In the genomic region with DNA sequence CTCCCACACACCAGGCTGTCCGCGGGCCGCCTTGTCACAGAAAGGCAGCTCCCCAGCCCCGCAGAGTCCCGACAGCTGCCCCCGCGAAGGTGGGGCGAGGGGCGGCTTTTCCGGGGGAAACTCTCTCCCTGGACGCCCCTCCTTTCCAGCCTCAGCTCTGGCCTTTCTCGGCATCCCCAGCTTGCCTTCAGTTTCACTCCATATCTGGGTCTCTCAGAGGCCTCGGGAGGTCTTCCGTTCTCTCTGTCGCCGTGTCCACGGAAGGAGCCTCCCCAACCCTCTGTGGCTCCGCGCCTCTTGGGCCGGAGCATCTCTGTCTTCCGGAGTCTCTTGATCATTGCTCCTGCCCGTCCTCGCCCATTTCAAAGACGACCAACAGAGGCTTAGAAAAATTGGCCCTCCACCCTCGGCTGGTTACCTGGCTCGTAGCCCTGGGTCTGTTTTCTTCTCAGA, we compare ENCODE assay signal across 8 cellular contexts.
DNase-seq lines count a peak whose midpoint lies in the region; TF ChIP-seq lines count a peak whose summit lies in the region.

No MANE protein-coding gene starts in this region.

- H3K36me3 Mint-ChIP-seq in activated T-cell treated with anti-CD3 and anti-CD28 coated beads, Interleukin-2, amount 50 U/mL, for 24 hours (ENCODE audit: low read depth): no peaks in the 10 kb centered on the region

- no peak for DNase-seq in activated T-cell treated with anti-CD3 and anti-CD28 coated beads, Interleukin-2, amount 50 U/mL, for 24 hours
- no peak for DNase-seq in activated T-cell treated with anti-CD3 and anti-CD28 coated beads, Interleukin-2, amount 50 U/mL, for 1 hour
- peak in 1 of 2 donors; percentile 62 for DNase-seq in tibial artery
- no peak for DNase-seq in stimulated activated CD4-positive, alpha-beta T cell treated with anti-CD3 and anti-CD28 coated beads, Interleukin-4, amount 100 ng/mL, for 1 hour
- no peak for DNase-seq in nucleus accumbens (lab: John Stamatoyannopoulos, UW)
- no peak for DNase-seq in NCI-H510A treated with DMSO at 0.1 percent for 48 hours (lab: John Stamatoyannopoulos, UW)

- peak overlapping the region; percentile 50 for H3K4me3 Mint-ChIP-seq in activated T-cell treated with anti-CD3 and anti-CD28 coated beads, Interleukin-2, amount 50 U/mL, for 24 hours

- H3K27me3 Mint-ChIP-seq in activated T-cell treated with anti-CD3 and anti-CD28 coated beads, Interleukin-2, amount 50 U/mL, for 24 hours: peaks cover 93% of the 10 kb centered on the region

- H3K27ac Mint-ChIP-seq in activated T-cell treated with anti-CD3 and anti-CD28 coated beads, Interleukin-2, amount 50 U/mL, for 24 hours: no peak overlapping the region

- H3K4me3 ChIP-seq in WI38 (ENCODE audit: low read depth, low read length): peak overlapping the region; percentile 43
- peak overlapping the region; percentile 28; the same call in 1 of the 2 replicates for H3K4me3 ChIP-seq in iPS-20b (ENCODE audit: low read length)
- H3K4me3 ChIP-seq in tibial artery: peak overlapping the region; percentile 39 to 52

- peaks cover 100% of the 10 kb centered on the region for H3K27me3 ChIP-seq in iPS-20b (ENCODE audit: insufficient read depth, low read length)
- H3K27me3 ChIP-seq in tibial artery: peaks cover 3 to 91% of the 10 kb centered on the region in 2 donors

- H3K27ac ChIP-seq in iPS-20b (ENCODE audit: low read length) (no peak overlapping the region), tibial artery (peak overlapping the region; percentile 66 to 70)

- no peaks in the 10 kb centered on the region for H3K4me1 ChIP-seq in iPS-20b (ENCODE audit: insufficient read depth, low read length)
- H3K4me1 ChIP-seq in tibial artery: peaks cover 0 to 45% (median 33%) of the 10 kb centered on the region in 4 donors

- intact Hi-C loops in tibial artery (cut with DNase I; ENCODE audit: low total_unique reads): no loop called here

- no peaks in the 10 kb centered on the region for H3K36me3 ChIP-seq in iPS-20b (ENCODE audit: insufficient read depth, low read depth, low read length)
- no peaks in the 10 kb centered on the region for H3K36me3 ChIP-seq in tibial artery

- H3K9me3 Mint-ChIP-seq in activated T-cell treated with anti-CD3 and anti-CD28 coated beads, Interleukin-2, amount 50 U/mL, for 24 hours: peaks cover 2% of the 10 kb centered on the region

- H3K9ac ChIP-seq in iPS-20b (ENCODE audit: low read depth, low read length): no peak overlapping the region

- peaks cover 4% of the 10 kb centered on the region; the same call in 1 of the 2 replicates for H3K9me3 ChIP-seq in iPS-20b (ENCODE audit: insufficient read depth, low read depth, low read length)
- no peaks in the 10 kb centered on the region for H3K9me3 ChIP-seq in tibial artery

- TF ChIP-seq CTCF in WI38 (IDR thresholded peaks at IDR 0.05; ENCODE audit: low read depth, low read length) (no peak), tibial artery (IDR thresholded peaks at IDR 0.05) (no peak)

- peaks cover 35% of the 10 kb centered on the region for H3K4me1 Mint-ChIP-seq in activated T-cell treated with anti-CD3 and anti-CD28 coated beads, Interleukin-2, amount 50 U/mL, for 24 hours (ENCODE audit: low read depth)
